Comparison of ENCODE assay signal across 8 cellular contexts in the genomic region with DNA sequence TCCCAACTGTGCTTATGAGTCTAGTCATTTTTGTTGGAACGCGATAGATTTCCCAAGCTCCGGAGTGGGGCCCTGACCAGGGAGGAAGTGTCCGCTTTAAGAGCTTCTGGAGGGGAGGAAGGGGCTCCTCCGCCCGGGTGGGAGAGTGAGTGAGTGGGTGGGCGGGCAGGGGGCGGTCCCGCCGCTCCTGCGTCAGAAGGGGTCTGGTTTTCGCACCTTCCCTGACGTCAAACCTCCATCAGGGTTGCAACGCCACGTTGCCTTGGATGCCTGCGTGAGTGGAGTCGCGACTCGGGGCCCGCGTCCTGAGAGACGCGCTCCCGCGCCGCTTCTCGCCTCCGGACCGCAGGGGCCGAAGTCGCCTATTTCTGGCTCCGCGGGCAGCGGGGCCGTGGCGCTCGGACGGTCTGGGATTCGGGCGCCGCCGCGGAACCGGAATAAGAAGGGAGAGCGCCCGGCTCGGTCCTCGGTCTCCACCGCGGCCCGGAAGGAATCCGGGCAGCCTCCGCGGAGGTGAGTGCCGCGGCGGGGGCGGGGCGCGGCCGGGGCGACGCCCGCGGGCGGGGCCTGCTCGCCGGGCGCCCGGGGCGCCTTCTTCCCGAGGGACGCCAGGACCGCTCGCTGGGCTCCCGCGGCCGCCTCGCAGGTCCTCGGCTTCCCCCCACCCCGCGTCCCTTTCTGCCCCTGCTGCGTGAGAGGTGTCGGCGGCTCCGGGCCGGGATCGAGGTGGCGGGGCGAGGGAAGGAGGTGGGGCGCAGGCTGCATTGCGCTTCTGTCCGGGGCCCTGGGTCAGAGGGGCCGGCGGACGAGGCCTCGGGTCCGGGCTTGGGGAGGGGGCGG.
DNase-seq lines count a peak whose midpoint lies in the region; ATAC-seq lines count a peak whose summit lies in the region.

Gene ZDBF2, plus strand, starts transcription at position 230 of the 840 bp plus-strand sequence. CDS start 7,187 bp downstream, outside the sequence.

- peak within 1 kb of the TSS; percentile 33 for H3K27ac ChIP-seq in epithelial cell of prostate
- no peak within 1 kb of the TSS for H3K27ac ChIP-seq in mucosa of rectum (ENCODE audit: low read depth in 2 of 2, low read length in 2 of 2)

- H3K4me3 ChIP-seq in mucosa of rectum (ENCODE audit: low read length in 2 of 2): peak within 1 kb of the TSS; percentile 76 to 77

- no peaks in the 10 kb centered on the region for H3K9me3 ChIP-seq in mucosa of rectum (ENCODE audit: control insufficient read depth in 2 of 2, low read length in 2 of 2)

- H3K4me1 ChIP-seq in mucosa of rectum (ENCODE audit: control insufficient read depth in 2 of 2, insufficient read depth in 2 of 2, low read length in 2 of 2): peaks cover 3 to 4% of the 10 kb centered on the region in 2 donors

- peak within 1 kb of the TSS; percentile 38 to 70 for H3K9ac ChIP-seq in mucosa of rectum (ENCODE audit: low read depth in 1 of 2, low read length in 2 of 2)

- H3K27me3 ChIP-seq in mucosa of rectum (ENCODE audit: control insufficient read depth in 2 of 2, insufficient read depth in 2 of 2, low read length in 2 of 2): peaks cover 16 to 22% of the 10 kb centered on the region in 2 donors

- peak; percentile 83 for ATAC-seq in HG02678 (IDR thresholded peaks at IDR 0.05; ENCODE audit: unreplicated experiment)

- peak; percentile 14 to 64 for DNase-seq in NCI-H524 (lab: John Stamatoyannopoulos, UW)
- DNase-seq in NCI-H524 treated with DMSO at 0.1 percent for 48 hours (lab: John Stamatoyannopoulos, UW): no peak
- DNase-seq in NCI-H2227 (lab: John Stamatoyannopoulos, UW; ENCODE audit: unreplicated experiment): peak; percentile 97
- peak; percentile 47 for DNase-seq in activated CD8-positive, alpha-beta memory T cell treated with anti-CD3 and anti-CD28 coated beads, Interleukin-2, amount 50 U/mL, for 4 hours
- DNase-seq in epithelial cell of prostate (ENCODE audit: low read depth, low spot score): no peak
- peak; percentile 20 to 76 (median 45) for DNase-seq in stimulated activated naive CD4-positive, alpha-beta T cell (lab: John Stamatoyannopoulos, UW)

- no peaks in the 10 kb centered on the region for H3K36me3 ChIP-seq in mucosa of rectum (ENCODE audit: control insufficient read depth in 2 of 2, insufficient read depth in 2 of 2, low read length in 2 of 2)

Comparison
In these comparisons a context has a peak if more than half of its experiments do, and no peak if none do; other contexts are left out.
1. DNase-seq: peak in NCI-H524 (2 of 2), NCI-H2227 (single experiment), activated CD8-positive, alpha-beta memory T cell treated with anti-CD3 and anti-CD28 coated beads, Interleukin-2, amount 50 U/mL, for 4 hours (single experiment) and stimulated activated naive CD4-positive, alpha-beta T cell (6 of 6); none in NCI-H524 treated with DMSO at 0.1 percent for 48 hours (single experiment) and epithelial cell of prostate (single experiment).